In genomic region chr6:36149436-36149835, GRCh38 we compare ENCODE assay signal across 18 cellular contexts.
"Had no signal": no experiment of that assay in that cellular context is flagged by ENCODE, and none has a peak within 500 bp of the region (broad histone marks: within the 10 kb centered on the region; RNA-seq: fewer than 3 reads in every experiment).

No MANE protein-coding gene starts in this region.

- H3K27me3 ChIP-seq: brain microvascular endothelial cell, neutrophil, transverse colon had no signal

- H3K27ac ChIP-seq: brain microvascular endothelial cell, neutrophil had no signal

- H3K4me3 ChIP-seq: transverse colon had no signal

- H3K9me3 ChIP-seq: neutrophil, transverse colon had no signal

- ATAC-seq: activated CD8-positive, alpha-beta T cell treated with anti-CD3 and anti-CD28 coated beads, Interleukin-2, amount 10 ng/mL, durations not matched to agents 7 days and 5 days; left ventricle myocardium superior; natural killer cell had no signal

- H3K4me1 ChIP-seq: transverse colon had no signal

- DNase-seq: activated B cell treated with CpG ODN at 0.5 μM for 24 hours; activated CD4-positive, alpha-beta T cell treated with anti-CD3 and anti-CD28 coated beads, Interleukin-2, amount 10 ng/mL, durations not matched to agents 24 days and 14 days; activated CD8-positive, alpha-beta memory T cell treated with anti-CD3 and anti-CD28 coated beads, Interleukin-2, amount 50 U/mL, for 4 hours; activated CD8-positive, alpha-beta T cell treated with anti-CD3 and anti-CD28 coated beads, Interleukin-2, amount 10 ng/mL, durations not matched to agents 7 days and 5 days; activated effector memory CD4-positive, alpha-beta T cell treated with anti-CD3 and anti-CD28 coated beads, Interleukin-2, amount 50 U/mL, for 16 hours; activated T-cell treated with anti-CD3 and anti-CD28 coated beads, Interleukin-2, amount 50 U/mL, for 48 hours; brain microvascular endothelial cell; cerebellar nuclear complex; dermis blood vessel endothelial cell; hippocampal formation; kidney; left ventricle myocardium superior; mesendoderm; natural killer cell; stimulated activated naive CD4-positive, alpha-beta T cell; substantia nigra; transverse colon had no signal

- H3K36me3 ChIP-seq: brain microvascular endothelial cell, transverse colon had no signal
